In the genomic region with DNA sequence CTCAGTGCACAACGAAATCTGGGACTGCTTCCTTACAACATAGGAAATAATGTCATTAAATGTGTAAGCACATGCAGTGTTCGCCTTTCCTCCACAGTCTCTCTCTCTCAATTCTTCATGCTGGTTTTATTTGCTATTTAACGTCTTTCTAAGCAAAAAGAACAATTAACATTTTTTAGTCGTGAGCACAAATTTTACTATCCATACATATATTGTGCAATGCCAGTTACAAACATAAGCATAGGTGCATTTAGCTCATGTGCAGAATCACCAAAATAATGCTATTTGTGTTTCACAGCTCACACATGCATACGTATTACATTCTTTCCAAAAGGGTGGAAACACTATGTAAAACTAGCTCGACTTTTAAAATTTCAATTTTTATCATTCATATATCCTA, we compare ENCODE assay signal across 11 cellular contexts. TPM values are rescaled to one million over a fixed set of nuclear protein-coding genes. Genes with fewer than 3 reads are reported as not detected.
"Had no signal": no experiment of that assay in that cellular context is flagged by ENCODE, and none has a peak within 500 bp of the region (broad histone marks: within the 10 kb centered on the region; RNA-seq: fewer than 3 reads in every experiment).

No MANE protein-coding gene starts in this region.

- H3K9me3 ChIP-seq: HAP-1 had no signal

- H3K4me3 Mint-ChIP-seq: HFFc6 had no signal

- H3K27ac Mint-ChIP-seq: HFFc6 had no signal

- ATAC-seq: HCT116, K562 had no signal

- DNase-seq: GM23248, GOT3, H7, HFFc6, KG1 had no signal

- FAIRE-seq: K562 had no signal

- H2AFZ ChIP-seq: GM23248 had no signal

- H3K27ac ChIP-seq: GM23248, HL-60 had no signal

- H3K36me3 ChIP-seq: HAP-1 had no signal

- H3K4me1 ChIP-seq: HAP-1 had no signal

- H3K9me3 Mint-ChIP-seq: HFFc6 had no signal

- H3K4me3 ChIP-seq: GM23248, HAP-1, K562 had no signal

- H3K9ac ChIP-seq: GM23248 had no signal

RNA-seq across cellular contexts. Expression of a gene that starts 52.1 kb away (rescaled TPM):
- total RNA-seq: GM23248, H4, H7, HT1080, K562 had no signal
- polyA plus RNA-seq: K562 had no signal
